ENCODE assay signal across 14 cellular contexts in genomic region chr6:44227138-44227770, GRCh38. TPM values are rescaled to one million over a fixed set of nuclear protein-coding genes. Genes with fewer than 3 reads are reported as not detected.
DNase-seq lines count a peak whose midpoint lies in the region; ATAC-seq and TF ChIP-seq lines count a peak whose summit lies in the region.
"Had no signal": no experiment of that assay in that cellular context is flagged by ENCODE, and none has a peak within 500 bp of the region (broad histone marks: within the 10 kb centered on the region; RNA-seq: fewer than 3 reads in every experiment).

No MANE protein-coding gene starts in this region.

- ATAC-seq in Right ventricle myocardium inferior = peak; percentile 7
- no peak for ATAC-seq in HG03108 (IDR thresholded peaks at IDR 0.05; ENCODE audit: unreplicated experiment)
- ATAC-seq in PC-3 = no peak

- no peaks in the 10 kb centered on the region for H3K27me3 ChIP-seq in neural progenitor cell
- no peaks in the 10 kb centered on the region for H3K27me3 ChIP-seq in uterus
- H3K27me3 ChIP-seq in PC-3 (ENCODE audit: low read length) = no peaks in the 10 kb centered on the region

- POLR2A ChIA-PET in activated CD4-positive, alpha-beta T cell treated with anti-CD3 and anti-CD28 coated beads, Interleukin-2, amount 10 ng/mL, durations not matched to agents 7 days and 5 days (lab: Charles Lee) = no interaction called here
- POLR2A ChIA-PET in PC-3 (lab: Charles Lee; ENCODE audit: unreplicated experiment) = no interaction called here

- H3F3A ChIP-seq in neural progenitor cell (ENCODE audit: low read depth) = peaks cover 21% of the 10 kb centered on the region
- no peaks in the 10 kb centered on the region for H3F3A ChIP-seq in PC-3 (ENCODE audit: low read length, unreplicated experiment)

- peak overlapping the region; percentile 61 for H3K4me2 ChIP-seq in neural progenitor cell
- no peak overlapping the region for H3K4me2 ChIP-seq in PC-3 (ENCODE audit: low read length)

- H3K36me3 Mint-ChIP-seq in activated CD4-positive, alpha-beta T cell treated with anti-CD3 and anti-CD28 coated beads, Interleukin-2, amount 10 ng/mL, durations not matched to agents 7 days and 5 days (ENCODE audit: low read depth) = peaks cover 8% of the 10 kb centered on the region
- peaks cover 7% of the 10 kb centered on the region for H3K36me3 Mint-ChIP-seq in neural progenitor cell

- no peak for DNase-seq in activated CD4-positive, alpha-beta T cell treated with anti-CD3 and anti-CD28 coated beads, Interleukin-2, amount 10 ng/mL, durations not matched to agents 7 days and 5 days
- no peak for DNase-seq in activated CD4-positive, alpha-beta T cell treated with anti-CD3 and anti-CD28 coated beads, Interleukin-2, amount 50 U/mL, for 48 hours
- DNase-seq in Right ventricle myocardium inferior (ENCODE audit: missing footprints) = no peak
- no peak for DNase-seq in neural progenitor cell (ENCODE audit: low spot score)
- no peak for DNase-seq in uterus
- no peak for DNase-seq in stimulated activated CD4-positive, alpha-beta T cell treated with anti-CD3 and anti-CD28 coated beads, Interleukin-15, amount 100 ng/mL, for 24 hours
- DNase-seq in PC-3 = no peak
- DNase-seq: activated B cell treated with CpG ODN at 0.5 μM for 24 hours, KG1, NCI-H2171 treated with DMSO at 0.1 percent for 48 hours, SHP77 had no signal

- H3K36me3 ChIP-seq in neural progenitor cell (no peaks in the 10 kb centered on the region), uterus (no peaks in the 10 kb centered on the region), PC-3 (ENCODE audit: low read depth, low read length) (peaks cover 8% of the 10 kb centered on the region)

- H3K4me3 Mint-ChIP-seq in activated CD4-positive, alpha-beta T cell treated with anti-CD3 and anti-CD28 coated beads, Interleukin-2, amount 10 ng/mL, durations not matched to agents 7 days and 5 days = no peak overlapping the region
- no peak overlapping the region for H3K4me3 Mint-ChIP-seq in neural progenitor cell
- H3K4me3 Mint-ChIP-seq: activated B cell treated with CpG ODN at 0.5 μM for 24 hours had no signal

- no peaks in the 10 kb centered on the region for H3K9me3 ChIP-seq in neural progenitor cell (ENCODE audit: low read depth)
- H3K9me3 ChIP-seq in uterus = no peaks in the 10 kb centered on the region
- no peaks in the 10 kb centered on the region for H3K9me3 ChIP-seq in PC-3 (ENCODE audit: low read length)

- no peaks in the 10 kb centered on the region for H3K27me3 Mint-ChIP-seq in activated CD4-positive, alpha-beta T cell treated with anti-CD3 and anti-CD28 coated beads, Interleukin-2, amount 10 ng/mL, durations not matched to agents 7 days and 5 days
- peaks cover 2% of the 10 kb centered on the region for H3K27me3 Mint-ChIP-seq in neural progenitor cell (ENCODE audit: insufficient read depth, low read depth)
- H3K27me3 Mint-ChIP-seq: activated B cell treated with CpG ODN at 0.5 μM for 24 hours had no signal

- H4K20me1 ChIP-seq in neural progenitor cell (ENCODE audit: low read depth) = peaks cover 41% of the 10 kb centered on the region
- peaks cover 5% of the 10 kb centered on the region; the same call in 1 of the 2 replicates for H4K20me1 ChIP-seq in PC-3 (ENCODE audit: low read length)

- H3K9ac ChIP-seq in neural progenitor cell (no peak overlapping the region), PC-3 (ENCODE audit: low read length) (no peak overlapping the region)

- intact Hi-C loops in Right ventricle myocardium inferior (cut with DNase I) (loop anchor here (10.0 kb wide), 1 partner anchor 452 kb away; the partner anchor contains the start of gene VEGFA), uterus (cut with DNase I; ENCODE audit: low total_unique reads) (no loop called here), PC-3 (cut with micrococcal nuclease) (no loop called here)

- peak overlapping the region; percentile 36 for H3K27ac Mint-ChIP-seq in activated CD4-positive, alpha-beta T cell treated with anti-CD3 and anti-CD28 coated beads, Interleukin-2, amount 10 ng/mL, durations not matched to agents 7 days and 5 days
- peak overlapping the region; percentile 34 for H3K27ac Mint-ChIP-seq in neural progenitor cell
- H3K27ac Mint-ChIP-seq: activated B cell treated with CpG ODN at 0.5 μM for 24 hours had no signal

- no peaks in the 10 kb centered on the region for H3K9me2 ChIP-seq in PC-3 (replicated peaks; ENCODE audit: low read length)

- CTCF ChIA-PET in activated CD4-positive, alpha-beta T cell treated with anti-CD3 and anti-CD28 coated beads, Interleukin-2, amount 10 ng/mL, durations not matched to agents 7 days and 5 days (lab: Charles Lee) = interaction anchor here (0.9 to 1.4 kb wide), 4 partner anchors 10 to 30 kb away, joined by 3 to 7 read pairs (median 4); partner anchors contain the start of gene SLC35B2
- CTCF ChIA-PET in PC-3 (lab: Charles Lee) = no interaction called here

- H2AFZ ChIP-seq in neural progenitor cell (replicated peaks) (no peak overlapping the region), PC-3 (ENCODE audit: low read length) (no peak overlapping the region)

- no peaks in the 10 kb centered on the region for H3K9me3 Mint-ChIP-seq in activated CD4-positive, alpha-beta T cell treated with anti-CD3 and anti-CD28 coated beads, Interleukin-2, amount 10 ng/mL, durations not matched to agents 7 days and 5 days
- H3K9me3 Mint-ChIP-seq in neural progenitor cell = no peaks in the 10 kb centered on the region
- H3K9me3 Mint-ChIP-seq: activated B cell treated with CpG ODN at 0.5 μM for 24 hours had no signal

- BruUV-seq in PC-3 (replicated peaks; lab: Mats Ljungman, UMichigan) = no TSS peak

- TF ChIP-seq CTCF in neural progenitor cell (IDR thresholded peaks at IDR 0.05) (no peak), uterus (IDR thresholded peaks at IDR 0.05) (no peak), PC-3 (conservative IDR thresholded peaks at IDR 0.05; ENCODE audit: low read depth, low read length) (no peak)

- peaks cover 42% of the 10 kb centered on the region for H3K4me1 ChIP-seq in neural progenitor cell
- peaks cover 0 to 24% of the 10 kb centered on the region in 2 donors for H3K4me1 ChIP-seq in uterus
- H3K4me1 ChIP-seq in PC-3 (ENCODE audit: insufficient read depth, low read length) = peaks cover 10% of the 10 kb centered on the region

- TF ChIP-seq POLR2A in uterus (IDR thresholded peaks at IDR 0.05) = no peak

- H3K79me2 ChIP-seq in neural progenitor cell (ENCODE audit: low read depth) = peaks cover 31% of the 10 kb centered on the region
- H3K79me2 ChIP-seq in PC-3 (ENCODE audit: low read length) = peaks cover 32% of the 10 kb centered on the region

- H3K4me3 ChIP-seq in neural progenitor cell (no peak overlapping the region), uterus (peak overlapping the region in 1 of 2 donors; percentile 1), PC-3 (ENCODE audit: low read length) (no peak overlapping the region)
- H3K4me3 ChIP-seq: skin epidermis had no signal

- peaks cover 24% of the 10 kb centered on the region for H3K4me1 Mint-ChIP-seq in activated CD4-positive, alpha-beta T cell treated with anti-CD3 and anti-CD28 coated beads, Interleukin-2, amount 10 ng/mL, durations not matched to agents 7 days and 5 days
- H3K4me1 Mint-ChIP-seq in neural progenitor cell = peaks cover 43% of the 10 kb centered on the region

- no peak overlapping the region for H3K27ac ChIP-seq in neural progenitor cell
- H3K27ac ChIP-seq in uterus = peak overlapping the region; percentile 85 to 91
- no peak overlapping the region for H3K27ac ChIP-seq in PC-3 (ENCODE audit: low read length)

RNA-seq across cellular contexts. Expression of gene SLC29A1, which starts 3.9 kb away (rescaled TPM):
- 10 to 100 TPM; 38.5 to 46.9 TPM for total RNA-seq in activated CD4-positive, alpha-beta T cell treated with anti-CD3 and anti-CD28 coated beads, Interleukin-2, amount 10 ng/mL, durations not matched to agents 7 days and 5 days
- total RNA-seq in Right ventricle myocardium inferior (170 TPM), neural progenitor cell (ENCODE audit: low replicate concordance) (34.8 and 69.7 TPM in 2 replicates), uterus (100 to 1,000 TPM in 2 of 4 donors, 10 to 100 TPM in 2; 29.9 to 150 (median 95.1) TPM), PC-3 (2014; rRNA removed) (54.7 and 60.4 TPM in 2 replicates)

RNA-seq across cellular contexts. Expression of gene MYMX, which starts 10.5 kb away (rescaled TPM):
- not detected for total RNA-seq in activated CD4-positive, alpha-beta T cell treated with anti-CD3 and anti-CD28 coated beads, Interleukin-2, amount 10 ng/mL, durations not matched to agents 7 days and 5 days
- total RNA-seq in Right ventricle myocardium inferior = not detected
- total RNA-seq in neural progenitor cell (ENCODE audit: low replicate concordance) = 0.54 and 1.5 TPM in 2 replicates
- not detected for total RNA-seq in uterus
- not detected in 2 replicates for total RNA-seq in PC-3 (2014; rRNA removed)
- total RNA-seq: activated B cell treated with CpG ODN at 0.5 μM for 24 hours, cerebellum had no signal

RNA-seq across cellular contexts. Expression of gene HSP90AB1, which starts 19.6 kb away (rescaled TPM):
- total RNA-seq in activated CD4-positive, alpha-beta T cell treated with anti-CD3 and anti-CD28 coated beads, Interleukin-2, amount 10 ng/mL, durations not matched to agents 7 days and 5 days = 100 to 1,000 TPM; 522 to 571 TPM
- 867 TPM for total RNA-seq in Right ventricle myocardium inferior
- total RNA-seq in neural progenitor cell (ENCODE audit: low replicate concordance) = 1,851 and 2,068 TPM in 2 replicates
- 100 to 1,000 TPM; 336 to 897 (median 564) TPM for total RNA-seq in uterus
- total RNA-seq in PC-3 (2014; rRNA removed) = 1,280 and 1,322 TPM in 2 replicates

RNA-seq across cellular contexts. Expression of gene SLC35B2, which starts 30.1 kb away (rescaled TPM):
- total RNA-seq in activated CD4-positive, alpha-beta T cell treated with anti-CD3 and anti-CD28 coated beads, Interleukin-2, amount 10 ng/mL, durations not matched to agents 7 days and 5 days = 10 to 100 TPM; 29.5 to 30.1 TPM
- total RNA-seq in Right ventricle myocardium inferior (21.3 TPM), neural progenitor cell (ENCODE audit: low replicate concordance) (33.9 and 47.0 TPM in 2 replicates), uterus (10 to 100 TPM in 3 of 4 donors, 1 to 10 TPM in 1; 5.9 to 39.5 (median 28.5) TPM), PC-3 (2014; rRNA removed) (90.6 and 109 TPM in 2 replicates)

RNA-seq across cellular contexts. Expression of gene NFKBIE, which starts 38.1 kb away (rescaled TPM):
- total RNA-seq in activated CD4-positive, alpha-beta T cell treated with anti-CD3 and anti-CD28 coated beads, Interleukin-2, amount 10 ng/mL, durations not matched to agents 7 days and 5 days = 10 to 100 TPM; 14.7 to 15.3 TPM
- total RNA-seq in Right ventricle myocardium inferior (2.4 TPM), neural progenitor cell (ENCODE audit: low replicate concordance) (5.1 and 15.5 TPM in 2 replicates), uterus (1 to 10 TPM; 1.3 to 5.9 (median 2.8) TPM), PC-3 (2014; rRNA removed) (7.4 and 28.7 TPM in 2 replicates)

Comparison
In these comparisons a context has a peak if more than half of its experiments do, and no peak if none do; other contexts are left out.
1. H3K27ac ChIP-seq: peak in uterus (2 of 2); none in neural progenitor cell (single experiment) and PC-3 (single experiment).